ENCODE assay signal across 8 cellular contexts in the genomic region with DNA sequence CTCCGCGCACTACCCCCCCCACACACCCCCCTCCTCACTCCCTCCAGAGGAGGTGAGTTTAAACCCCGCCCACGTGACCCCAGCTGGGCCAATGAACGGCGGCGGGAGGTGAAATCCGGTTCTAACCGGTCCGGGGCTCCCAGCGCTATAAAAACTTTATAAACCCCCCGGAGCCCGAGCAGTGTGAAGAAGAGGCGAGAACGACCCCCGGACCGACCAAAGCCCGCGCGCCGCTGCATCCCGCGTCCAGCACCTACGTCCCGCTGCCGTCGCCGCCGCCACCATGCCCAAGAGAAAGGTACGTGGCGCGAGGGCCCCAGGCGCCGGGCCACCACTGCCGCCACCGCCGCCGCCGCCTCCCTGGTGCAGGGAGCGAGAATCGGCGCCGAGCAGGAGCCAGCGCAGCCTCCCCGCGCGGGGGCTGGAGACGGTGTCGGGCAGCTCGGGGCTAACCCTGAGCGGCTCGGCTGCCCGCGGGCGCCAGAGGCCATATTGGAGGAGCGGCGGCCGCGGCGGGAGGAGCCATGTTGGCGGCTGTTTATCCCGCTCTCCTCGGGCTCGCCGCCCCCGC.
A peak's percentile ranks its signal among the peaks of the same experiment; 100 is the strongest.
DNase-seq lines count a peak whose midpoint lies in the region; ATAC-seq and TF ChIP-seq lines count a peak whose summit lies in the region.

A gene (plus strand): TSS at position 111 of the 571 bp plus-strand sequence. CDS start 173 bp downstream, at position 284.

- DNase-seq in DMS53 treated with DMSO at 0.1 percent for 48 hours (lab: John Stamatoyannopoulos, UW; ENCODE audit: unreplicated experiment), result peak; percentile 76
- peak; percentile 88 for DNase-seq in KG1 (lab: John Stamatoyannopoulos, UW)
- peak; percentile 78 for DNase-seq in SHP77 treated with DMSO at 0.1 percent for 48 hours (lab: John Stamatoyannopoulos, UW)
- peak; percentile 81 for DNase-seq in activated effector memory CD4-positive, alpha-beta T cell treated with Interleukin-2 at 50 U/mL for 16 hours
- DNase-seq in fibroblast of the conjunctiva (ENCODE audit: low read depth), result peak; percentile 82
- peak; percentile 84 for DNase-seq in nephron progenitor cell
- DNase-seq in stimulated activated naive CD8-positive, alpha-beta T cell treated with anti-CD3 and anti-CD28 coated beads, Interleukin-15, Interleukin-2, amounts not matched to agents 100 U/mL and 50 U/mL, for 24 hours, result peak; percentile 92

- no peak for TF ChIP-seq CTCF in nephron progenitor cell (IDR thresholded peaks at IDR 0.05)

- H3K27me3 Mint-ChIP-seq in nephron progenitor cell (ENCODE audit: low read depth, poor library complexity), result peaks cover 12% of the 10 kb centered on the region

- H3K4me3 Mint-ChIP-seq in nephron progenitor cell, result peak within 1 kb of the TSS; percentile 93

- peaks cover 48% of the 10 kb centered on the region for H3K4me1 Mint-ChIP-seq in nephron progenitor cell

- ATAC-seq in GM21723 (IDR thresholded peaks at IDR 0.05; ENCODE audit: unreplicated experiment), result peak; percentile 56
- ATAC-seq in stimulated activated naive CD8-positive, alpha-beta T cell treated with anti-CD3 and anti-CD28 coated beads, Interleukin-15, Interleukin-2, amounts not matched to agents 100 U/mL and 50 U/mL, for 24 hours, result peak; percentile 66

- H3K36me3 Mint-ChIP-seq in nephron progenitor cell (ENCODE audit: low read depth), result peaks cover 47% of the 10 kb centered on the region

- H3K9me3 Mint-ChIP-seq in nephron progenitor cell, result no peaks in the 10 kb centered on the region

- peak within 1 kb of the TSS; percentile 98 for H3K27ac Mint-ChIP-seq in nephron progenitor cell

Comparison
In these comparisons a context has a peak if more than half of its experiments do, and no peak if none do; other contexts are left out.
1. Peak in every context shown above with its lines: DNase-seq and ATAC-seq.